ENCODE assay signal across 15 cellular contexts in genomic region chr12:14953752-14954151, GRCh38. TPM values are rescaled to one million over a fixed set of nuclear protein-coding genes. Genes with fewer than 3 reads are reported as not detected.
A peak's percentile ranks its signal among the peaks of the same experiment; 100 is the strongest.
DNase-seq lines count a peak whose midpoint lies in the region; ATAC-seq, FAIRE-seq and TF ChIP-seq lines count a peak whose summit lies in the region.
"Had no signal": no experiment of that assay in that cellular context is flagged by ENCODE, and none has a peak within 500 bp of the region (broad histone marks: within the 10 kb centered on the region; RNA-seq: fewer than 3 reads in every experiment).

No MANE protein-coding gene starts in this region.

- no peaks in the 10 kb centered on the region for H3K27me3 ChIP-seq in PC-9 (ENCODE audit: insufficient read depth, low read depth)
- H3K27me3 ChIP-seq in endothelial cell of umbilical vein (ENCODE audit: control insufficient read depth in 2 of 2, insufficient read depth in 2 of 2, low read length in 2 of 2), result no peaks in the 10 kb centered on the region
- H3K27me3 ChIP-seq in subcutaneous abdominal adipose tissue (ENCODE audit: control insufficient read depth in 5 of 5, insufficient read depth in 4 of 5, low read length in 5 of 5), result no peaks in the 10 kb centered on the region

- BruUV-seq in PC-9 (replicated peaks; lab: Mats Ljungman, UMichigan) (no TSS peak), endothelial cell of umbilical vein (replicated peaks; lab: Mats Ljungman, UMichigan) (no TSS peak)

- H3K4me2 ChIP-seq in PC-9, result peak overlapping the region; percentile 64
- no peak overlapping the region for H3K4me2 ChIP-seq in endothelial cell of umbilical vein (ENCODE audit: insufficient read depth, low read length)

- H3K36me3 ChIP-seq in PC-9 (ENCODE audit: low read depth) (peaks cover 23% of the 10 kb centered on the region), endothelial cell of umbilical vein (ENCODE audit: control insufficient read depth in 2 of 2, extremely low read depth in 1 of 2, insufficient read depth in 2 of 2, low read length in 2 of 2) (peaks cover 10 to 12% of the 10 kb centered on the region in 2 experiments), subcutaneous abdominal adipose tissue (ENCODE audit: control insufficient read depth in 5 of 5, insufficient read depth in 5 of 5, low read length in 5 of 5) (peaks cover 0 to 14% (median 6%) of the 10 kb centered on the region in 5 donors)

- H3K27ac ChIP-seq in PC-9 (peak overlapping the region; percentile 83), endothelial cell of umbilical vein (ENCODE audit: insufficient read depth, low read depth, low read length) (peak overlapping the region; percentile 94), subcutaneous abdominal adipose tissue (ENCODE audit: low read depth, low read length) (peak overlapping the region; percentile 33)

- H3K9me3 ChIP-seq in PC-9 (ENCODE audit: insufficient read depth, low read depth), result no peaks in the 10 kb centered on the region
- no peaks in the 10 kb centered on the region for H3K9me3 ChIP-seq in endothelial cell of umbilical vein (replicated peaks; ENCODE audit: control insufficient read depth, insufficient read depth, low read length)
- H3K9me3 ChIP-seq in subcutaneous abdominal adipose tissue (ENCODE audit: control insufficient read depth in 5 of 5, low read length in 5 of 5), result no peaks in the 10 kb centered on the region

- TF ChIP-seq CTCF in PC-9 (conservative IDR thresholded peaks at IDR 0.05), result no peak
- TF ChIP-seq CTCF in endothelial cell of umbilical vein (IDR thresholded peaks at IDR 0.05; ENCODE audit: extremely low read depth in 1 of 2, insufficient read depth in 1 of 2, low read depth in 1 of 2, low read length in 2 of 2), result no peak

- ATAC-seq in HG03196 (IDR thresholded peaks at IDR 0.05; ENCODE audit: unreplicated experiment), result no peak

- intact Hi-C loops in activated naive CD4-positive, alpha-beta T cell treated with anti-CD3 and anti-CD28 coated beads for 36 hours (cut with micrococcal nuclease), result loop anchor here (5.0 to 10.0 kb wide), 3 partner anchors 39 to 931 kb away; partner anchors contain the start of gene STRAP
- intact Hi-C loops in PC-9 (cut with micrococcal nuclease; ENCODE audit: unreplicated experiment) (loop anchor here (2.0 kb wide), 3 partner anchors 67 to 183 kb away; a partner anchor contains a TSS), endothelial cell of umbilical vein (cut with micrococcal nuclease) (loop anchor here (2.0 to 10.0 kb wide), 5 partner anchors 41 to 699 kb away; partner anchors contain the start of gene MGP)

- peak overlapping the region; percentile 95 for H3K27ac Mint-ChIP-seq in activated naive CD4-positive, alpha-beta T cell treated with anti-CD3 and anti-CD28 coated beads for 36 hours

- no peaks in the 10 kb centered on the region for H3K27me3 Mint-ChIP-seq in activated naive CD4-positive, alpha-beta T cell treated with anti-CD3 and anti-CD28 coated beads for 36 hours (ENCODE audit: low read depth)

- H3K9ac ChIP-seq in endothelial cell of umbilical vein (replicated peaks; ENCODE audit: extremely low read depth, insufficient read depth, low read length), result no peak overlapping the region
- no peak overlapping the region for H3K9ac ChIP-seq in subcutaneous abdominal adipose tissue (ENCODE audit: low read length in 5 of 5)

- H3K4me3 ChIP-seq in PC-9 (no peak overlapping the region), endothelial cell of umbilical vein (replicated peaks in 1 of 3; ENCODE audit: insufficient read depth in 1 of 3, low read depth in 1 of 3, low read length in 3 of 3) (no peak overlapping the region), subcutaneous abdominal adipose tissue (ENCODE audit: low read depth in 1 of 5, low read length in 5 of 5) (no peak overlapping the region)

- peaks cover 72% of the 10 kb centered on the region for H3K4me1 Mint-ChIP-seq in activated naive CD4-positive, alpha-beta T cell treated with anti-CD3 and anti-CD28 coated beads for 36 hours (ENCODE audit: low read depth)

- peak overlapping the region; percentile 72 for H3K4me3 Mint-ChIP-seq in activated naive CD4-positive, alpha-beta T cell treated with anti-CD3 and anti-CD28 coated beads for 36 hours

- dilution Hi-C loops in endothelial cell of umbilical vein (cut with MboI; ENCODE audit: extremely low pct_ligation_motif_present, low sequenced_read_pairs), result loop anchor here (10.0 kb wide), 1 partner anchor 119 kb away; no protein-coding TSS in a partner anchor

- no peak for TF ChIP-seq POLR2A in endothelial cell of umbilical vein (IDR thresholded peaks at IDR 0.05; ENCODE audit: low read depth, low read length)

- POLR2A ChIA-PET in PC-9 (lab: Charles Lee; ENCODE audit: unreplicated experiment), result no interaction called here
- POLR2A ChIA-PET in endothelial cell of umbilical vein (lab: Charles Lee), result no interaction called here

- peaks cover 65% of the 10 kb centered on the region for H3K79me2 ChIP-seq in PC-9 (ENCODE audit: low read depth)
- peaks cover 85% of the 10 kb centered on the region for H3K79me2 ChIP-seq in endothelial cell of umbilical vein (ENCODE audit: control insufficient read depth, insufficient read depth, low read length)

- no peaks in the 10 kb centered on the region for H4K20me1 ChIP-seq in PC-9 (ENCODE audit: insufficient read depth)
- H4K20me1 ChIP-seq in endothelial cell of umbilical vein (replicated peaks; ENCODE audit: control insufficient read depth, extremely low read depth, insufficient read depth, low read length), result no peaks in the 10 kb centered on the region

- H3K9me1 ChIP-seq in endothelial cell of umbilical vein (replicated peaks; ENCODE audit: control insufficient read depth, extremely low read depth, insufficient read depth, low read length), result no peaks in the 10 kb centered on the region

- no peak for DNase-seq in activated naive CD4-positive, alpha-beta T cell treated with anti-CD3 and anti-CD28 coated beads for 36 hours
- no peak for DNase-seq in activated naive CD4-positive, alpha-beta T cell treated with anti-CD3 and anti-CD28 coated beads, Interleukin-2, amount 50 U/mL, for 16 hours
- DNase-seq in PC-9 (no peak), endothelial cell of umbilical vein (ENCODE audit: low read depth, low spot score) (no peak), DMS 273 treated with DMSO at 0.1 percent for 48 hours (lab: John Stamatoyannopoulos, UW) (no peak), GOT3 (lab: John Stamatoyannopoulos, UW) (no peak)
- DNase-seq: cerebellar nuclear complex, NCI-H187 had no signal

- FAIRE-seq in endothelial cell of umbilical vein (lab: Jason Lieb, UNC), result no peak
- FAIRE-seq: keratinocyte had no signal

- no peaks in the 10 kb centered on the region for H3K9me3 Mint-ChIP-seq in activated naive CD4-positive, alpha-beta T cell treated with anti-CD3 and anti-CD28 coated beads for 36 hours

- H3K4me1 ChIP-seq in PC-9 (replicated peaks; ENCODE audit: insufficient read depth), result peaks cover 73% of the 10 kb centered on the region
- peaks cover 77% of the 10 kb centered on the region for H3K4me1 ChIP-seq in endothelial cell of umbilical vein (ENCODE audit: control insufficient read depth, extremely low read depth, insufficient read depth, low read length)
- H3K4me1 ChIP-seq in subcutaneous abdominal adipose tissue (ENCODE audit: control insufficient read depth in 5 of 5, insufficient read depth in 5 of 5, low read length in 5 of 5), result peaks cover 5 to 79% (median 31%) of the 10 kb centered on the region in 5 donors

- H3K9me2 ChIP-seq in PC-9 (ENCODE audit: insufficient read depth), result no peaks in the 10 kb centered on the region

- no peak overlapping the region for H2AFZ ChIP-seq in PC-9
- no peak overlapping the region for H2AFZ ChIP-seq in endothelial cell of umbilical vein (ENCODE audit: low read depth, low read length)

- CTCF ChIA-PET in activated naive CD4-positive, alpha-beta T cell treated with anti-CD3 and anti-CD28 coated beads for 36 hours (lab: Charles Lee), result interaction anchor here (1.1 to 1.5 kb wide), 2 partner anchors 17 to 20 kb away, joined by 3 to 6 read pairs; partner anchors contain the start of gene PDE6H
- CTCF ChIA-PET in PC-9 (lab: Charles Lee), result interaction anchor here (0.6 to 0.7 kb wide), 2 partner anchors 43 to 67 kb away, joined by 3 read pairs; no protein-coding TSS in a partner anchor
- CTCF ChIA-PET in endothelial cell of umbilical vein (lab: Charles Lee), result interaction anchor here (0.8 kb wide), 1 partner anchor 68 kb away, joined by 3 read pairs; the partner anchor contains the start of gene MGP

- H3K36me3 Mint-ChIP-seq in activated naive CD4-positive, alpha-beta T cell treated with anti-CD3 and anti-CD28 coated beads for 36 hours (ENCODE audit: low read depth), result peaks cover 46% of the 10 kb centered on the region

- peaks cover 30% of the 10 kb centered on the region for H3F3A ChIP-seq in PC-9 (ENCODE audit: insufficient read depth, low read depth)

RNA-seq across cellular contexts. Expression of gene ARHGDIB, which starts 7.6 kb away (rescaled TPM):
- total RNA-seq in activated naive CD4-positive, alpha-beta T cell treated with anti-CD3 and anti-CD28 coated beads for 36 hours, result 100 to 1,000 TPM; 663 to 730 TPM
- total RNA-seq in PC-9 (2021) (307 and 470 TPM in 2 replicates), endothelial cell of umbilical vein (483 and 550 TPM in 2 replicates)
- polyA plus RNA-seq in endothelial cell of umbilical vein, result 1,200 and 1,245 TPM in 2 replicates
- polyA plus RNA-seq in endothelial cell of umbilical vein (2011; cell fraction: cytosol; rRNA removed), result 1,171 and 1,649 TPM in 2 replicates
- 559 and 560 TPM in 2 replicates for polyA plus RNA-seq in endothelial cell of umbilical vein (2011; cell fraction: nucleus; rRNA removed)
- polyA plus RNA-seq in endothelial cell of umbilical vein (2012), result 796 and 1,005 TPM in 2 replicates
- polyA minus RNA-seq in endothelial cell of umbilical vein, result 805 and 875 TPM in 2 replicates
- not detected for polyA minus RNA-seq in endothelial cell of umbilical vein (2011; cell fraction: cytosol; rRNA and poly(A)+ RNA removed)
- polyA minus RNA-seq in endothelial cell of umbilical vein (2011; cell fraction: nucleus; rRNA and poly(A)+ RNA removed), result 185 and 242 TPM in 2 replicates
- total RNA-seq: G401 had no signal

RNA-seq across cellular contexts. Expression of gene ERP27, which starts 15.4 kb away (rescaled TPM):
- total RNA-seq in activated naive CD4-positive, alpha-beta T cell treated with anti-CD3 and anti-CD28 coated beads for 36 hours, result 1 to 10 TPM; 1.0 to 1.2 TPM
- total RNA-seq in PC-9 (2021), result 14.9 and 33.4 TPM in 2 replicates
- 0.88 and 1.4 TPM in 2 replicates for total RNA-seq in endothelial cell of umbilical vein
- polyA plus RNA-seq in endothelial cell of umbilical vein, result 0.67 and 0.70 TPM in 2 replicates
- polyA plus RNA-seq in endothelial cell of umbilical vein (2011; cell fraction: cytosol; rRNA removed), result 0.75 and 0.98 TPM in 2 replicates
- polyA plus RNA-seq in endothelial cell of umbilical vein (2011; cell fraction: nucleus; rRNA removed), result 2.5 and 3.4 TPM in 2 replicates
- polyA plus RNA-seq in endothelial cell of umbilical vein (2012), result 0.62 and 0.68 TPM in 2 replicates
- 1.9 and 2.9 TPM in 2 replicates for polyA minus RNA-seq in endothelial cell of umbilical vein
- polyA minus RNA-seq in endothelial cell of umbilical vein (2011; cell fraction: cytosol; rRNA and poly(A)+ RNA removed), result not detected
- polyA minus RNA-seq in endothelial cell of umbilical vein (2011; cell fraction: nucleus; rRNA and poly(A)+ RNA removed), result 6.1 and 8.8 TPM in 2 replicates
- total RNA-seq: G401 had no signal

RNA-seq across cellular contexts. Expression of gene PDE6H, which starts 19.1 kb away (rescaled TPM):
- not detected for total RNA-seq in activated naive CD4-positive, alpha-beta T cell treated with anti-CD3 and anti-CD28 coated beads for 36 hours
- total RNA-seq in PC-9 (2021), result not detected in 2 replicates
- total RNA-seq in endothelial cell of umbilical vein, result not detected in 2 replicates
- polyA plus RNA-seq in endothelial cell of umbilical vein, result not detected in 2 replicates
- polyA plus RNA-seq in endothelial cell of umbilical vein (2011; cell fraction: cytosol; rRNA removed), result not detected in 2 replicates
- not detected in 2 replicates for polyA plus RNA-seq in endothelial cell of umbilical vein (2011; cell fraction: nucleus; rRNA removed)
- not detected in 2 replicates for polyA plus RNA-seq in endothelial cell of umbilical vein (2012)
- polyA minus RNA-seq in endothelial cell of umbilical vein, result not detected in 2 replicates
- not detected for polyA minus RNA-seq in endothelial cell of umbilical vein (2011; cell fraction: cytosol; rRNA and poly(A)+ RNA removed)
- polyA minus RNA-seq in endothelial cell of umbilical vein (2011; cell fraction: nucleus; rRNA and poly(A)+ RNA removed), result not detected in 2 replicates
- total RNA-seq: G401, HT-29, omental fat pad, subcutaneous adipose tissue had no signal
- polyA plus RNA-seq: keratinocyte had no signal

Comparison
In these comparisons a context has a peak if more than half of its experiments do, and no peak if none do; other contexts are left out.
1. H3K27ac ChIP-seq: peak in every context shown above with its lines; median percentile 94 in endothelial cell of umbilical vein; 83 in PC-9; 33 in subcutaneous abdominal adipose tissue.